Comparison of ENCODE assay signal across 1 cellular context in the genomic region with DNA sequence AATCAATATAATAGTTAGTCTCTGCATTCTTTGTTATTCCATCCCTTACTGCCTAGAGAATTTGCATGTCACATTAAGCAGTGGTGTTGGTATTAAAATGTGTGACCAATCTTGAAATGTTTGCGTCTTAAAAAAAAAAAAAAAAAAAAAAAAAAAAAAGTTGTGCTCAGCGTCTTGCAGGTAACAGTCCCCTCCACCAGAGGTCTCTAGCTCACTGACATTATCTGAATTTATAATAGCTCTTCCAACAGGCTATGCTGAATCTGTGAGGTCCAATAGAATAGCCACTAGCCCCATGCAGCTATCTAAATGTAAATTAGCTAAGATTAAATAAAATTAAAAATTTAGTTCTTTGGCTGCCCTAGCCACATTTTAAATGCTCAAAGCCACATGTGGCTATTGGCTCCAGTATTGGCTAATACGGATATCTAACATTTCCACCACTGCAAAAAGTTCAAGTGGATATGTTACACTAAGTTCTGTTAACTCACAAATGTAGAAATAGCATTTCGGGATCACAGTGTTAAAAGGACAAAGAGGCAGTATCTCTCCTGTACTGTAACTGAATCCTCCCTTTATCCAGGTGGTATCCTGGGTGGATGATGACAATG.
TF ChIP-seq lines count a peak whose summit lies in the region.

No MANE protein-coding gene starts in this region.

TF ChIP-seq in GM23338, 12 proteins besides CTCF, POLR2A, EP300 and RAD21 (continued from another document):
- TF ChIP-seq, protein P1, sequence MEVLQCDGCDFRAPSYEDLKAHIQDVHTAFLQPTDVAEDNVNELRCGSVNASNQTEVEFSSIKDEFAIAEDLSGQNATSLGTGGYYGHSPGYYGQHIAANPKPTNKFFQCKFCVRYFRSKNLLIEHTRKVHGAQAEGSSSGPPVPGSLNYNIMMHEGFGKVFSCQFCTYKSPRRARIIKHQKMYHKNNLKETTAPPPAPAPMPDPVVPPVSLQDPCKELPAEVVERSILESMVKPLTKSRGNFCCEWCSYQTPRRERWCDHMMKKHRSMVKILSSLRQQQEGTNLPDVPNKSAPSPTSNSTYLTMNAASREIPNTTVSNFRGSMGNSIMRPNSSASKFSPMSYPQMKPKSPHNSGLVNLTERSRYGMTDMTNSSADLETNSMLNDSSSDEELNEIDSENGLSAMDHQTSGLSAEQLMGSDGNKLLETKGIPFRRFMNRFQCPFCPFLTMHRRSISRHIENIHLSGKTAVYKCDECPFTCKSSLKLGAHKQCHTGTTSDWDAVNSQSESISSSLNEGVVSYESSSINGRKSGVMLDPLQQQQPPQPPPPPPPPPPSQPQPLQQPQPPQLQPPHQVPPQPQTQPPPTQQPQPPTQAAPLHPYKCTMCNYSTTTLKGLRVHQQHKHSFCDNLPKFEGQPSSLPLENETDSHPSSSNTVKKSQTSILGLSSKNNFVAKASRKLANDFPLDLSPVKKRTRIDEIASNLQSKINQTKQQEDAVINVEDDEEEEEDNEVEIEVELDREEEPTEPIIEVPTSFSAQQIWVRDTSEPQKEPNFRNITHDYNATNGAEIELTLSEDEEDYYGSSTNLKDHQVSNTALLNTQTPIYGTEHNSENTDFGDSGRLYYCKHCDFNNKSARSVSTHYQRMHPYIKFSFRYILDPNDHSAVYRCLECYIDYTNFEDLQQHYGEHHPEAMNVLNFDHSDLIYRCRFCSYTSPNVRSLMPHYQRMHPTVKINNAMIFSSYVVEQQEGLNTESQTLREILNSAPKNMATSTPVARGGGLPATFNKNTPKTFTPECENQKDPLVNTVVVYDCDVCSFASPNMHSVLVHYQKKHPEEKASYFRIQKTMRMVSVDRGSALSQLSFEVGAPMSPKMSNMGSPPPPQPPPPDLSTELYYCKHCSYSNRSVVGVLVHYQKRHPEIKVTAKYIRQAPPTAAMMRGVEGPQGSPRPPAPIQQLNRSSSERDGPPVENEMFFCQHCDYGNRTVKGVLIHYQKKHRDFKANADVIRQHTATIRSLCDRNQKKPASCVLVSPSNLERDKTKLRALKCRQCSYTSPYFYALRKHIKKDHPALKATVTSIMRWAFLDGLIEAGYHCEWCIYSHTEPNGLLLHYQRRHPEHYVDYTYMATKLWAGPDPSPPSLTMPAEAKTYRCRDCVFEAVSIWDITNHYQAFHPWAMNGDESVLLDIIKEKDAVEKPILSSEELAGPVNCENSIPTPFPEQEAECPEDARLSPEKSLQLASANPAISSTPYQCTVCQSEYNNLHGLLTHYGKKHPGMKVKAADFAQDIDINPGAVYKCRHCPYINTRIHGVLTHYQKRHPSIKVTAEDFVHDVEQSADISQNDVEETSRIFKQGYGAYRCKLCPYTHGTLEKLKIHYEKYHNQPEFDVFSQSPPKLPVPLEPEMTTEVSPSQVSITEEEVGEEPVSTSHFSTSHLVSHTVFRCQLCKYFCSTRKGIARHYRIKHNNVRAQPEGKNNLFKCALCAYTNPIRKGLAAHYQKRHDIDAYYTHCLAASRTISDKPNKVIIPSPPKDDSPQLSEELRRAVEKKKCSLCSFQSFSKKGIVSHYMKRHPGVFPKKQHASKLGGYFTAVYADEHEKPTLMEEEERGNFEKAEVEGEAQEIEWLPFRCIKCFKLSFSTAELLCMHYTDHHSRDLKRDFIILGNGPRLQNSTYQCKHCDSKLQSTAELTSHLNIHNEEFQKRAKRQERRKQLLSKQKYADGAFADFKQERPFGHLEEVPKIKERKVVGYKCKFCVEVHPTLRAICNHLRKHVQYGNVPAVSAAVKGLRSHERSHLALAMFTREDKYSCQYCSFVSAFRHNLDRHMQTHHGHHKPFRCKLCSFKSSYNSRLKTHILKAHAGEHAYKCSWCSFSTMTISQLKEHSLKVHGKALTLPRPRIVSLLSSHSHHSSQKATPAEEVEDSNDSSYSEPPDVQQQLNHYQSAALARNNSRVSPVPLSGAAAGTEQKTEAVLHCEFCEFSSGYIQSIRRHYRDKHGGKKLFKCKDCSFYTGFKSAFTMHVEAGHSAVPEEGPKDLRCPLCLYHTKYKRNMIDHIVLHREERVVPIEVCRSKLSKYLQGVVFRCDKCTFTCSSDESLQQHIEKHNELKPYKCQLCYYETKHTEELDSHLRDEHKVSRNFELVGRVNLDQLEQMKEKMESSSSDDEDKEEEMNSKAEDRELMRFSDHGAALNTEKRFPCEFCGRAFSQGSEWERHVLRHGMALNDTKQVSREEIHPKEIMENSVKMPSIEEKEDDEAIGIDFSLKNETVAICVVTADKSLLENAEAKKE (CRISPR knock-in tag; IDR thresholded peaks at IDR 0.05): no peak
- TF ChIP-seq CREB1 (CRISPR knock-in tag; IDR thresholded peaks at IDR 0.05; ENCODE audit: low read depth): no peak
